ENCODE assay signal across 9 cellular contexts in the genomic region with DNA sequence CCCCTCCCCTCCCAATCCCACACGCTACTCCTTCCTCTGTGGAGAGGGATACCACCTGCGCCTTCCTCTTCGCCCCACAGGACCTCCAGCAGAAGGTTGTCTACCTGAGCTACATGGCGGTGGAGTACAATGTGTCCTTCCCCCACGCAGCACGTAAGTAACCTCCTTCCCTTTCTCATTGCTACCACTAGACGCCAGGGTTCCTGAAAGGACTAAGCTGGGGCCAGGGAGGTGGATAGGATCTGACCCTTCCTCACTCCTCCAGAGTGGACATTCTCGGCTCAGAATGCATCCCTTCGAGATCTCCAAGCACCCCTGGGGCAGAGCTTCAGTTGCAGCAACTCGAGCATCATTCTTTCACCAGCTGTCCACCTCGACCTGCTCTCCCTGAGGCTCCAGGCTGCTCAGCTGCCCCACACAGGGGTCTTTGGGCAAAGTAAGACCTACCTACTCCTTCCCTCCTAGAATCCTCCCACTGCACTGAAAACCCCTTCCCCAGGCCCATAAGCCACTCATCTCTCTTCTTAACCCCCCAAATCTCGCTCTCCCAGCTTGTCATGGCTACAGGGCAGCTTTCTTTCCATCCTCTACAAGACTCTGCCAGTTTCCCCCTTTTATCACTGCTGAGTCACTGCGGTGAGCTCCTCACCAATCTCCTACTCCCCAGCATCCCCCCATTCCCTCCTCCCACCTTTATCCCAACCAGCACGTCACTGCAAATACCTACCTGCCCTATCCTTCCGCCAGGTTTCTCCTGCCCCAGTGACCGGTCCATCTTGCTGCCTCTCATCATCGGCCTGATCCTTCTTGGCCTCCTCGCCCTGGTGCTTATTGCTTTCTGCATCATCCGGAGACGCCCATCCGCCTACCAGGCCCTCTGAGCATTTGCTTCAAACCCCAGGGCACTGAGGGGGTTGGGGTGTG. TPM values are rescaled to one million over a fixed set of nuclear protein-coding genes. Genes with fewer than 3 reads are reported as not detected.
A peak's percentile ranks its signal among the peaks of the same experiment; 100 is the strongest.
DNase-seq lines count a peak whose midpoint lies in the region; ATAC-seq and TF ChIP-seq lines count a peak whose summit lies in the region.
"Had no signal": no experiment of that assay in that cellular context is flagged by ENCODE, and none has a peak within 500 bp of the region (broad histone marks: within the 10 kb centered on the region; RNA-seq: fewer than 3 reads in every experiment).

No MANE protein-coding gene starts in this region.

- no peak for TF ChIP-seq RAD21 in liver (IDR thresholded peaks at IDR 0.05)

- H3K27me3 Mint-ChIP-seq in activated naive CD4-positive, alpha-beta T cell treated with anti-CD3 and anti-CD28 coated beads for 36 hours (ENCODE audit: low read depth), result no peaks in the 10 kb centered on the region

- TF ChIP-seq CTCF in liver (IDR thresholded peaks at IDR 0.05; ENCODE audit: low read depth, low read length, missing input control) (no peak), tibial artery (IDR thresholded peaks at IDR 0.05) (no peak)

- H3K27ac Mint-ChIP-seq in activated naive CD4-positive, alpha-beta T cell treated with anti-CD3 and anti-CD28 coated beads for 36 hours, result peak overlapping the region; percentile 75
- peak overlapping the region; percentile 88 to 100 for H3K27ac Mint-ChIP-seq in activated naive CD4-positive, alpha-beta T cell treated with anti-CD3 and anti-CD28 coated beads, Interleukin-2, amount 50 U/mL, for 72 hours

- WGBS in liver, result 90% methylated on average over 21 of the region's 21 CpGs

- H3K4me1 Mint-ChIP-seq in activated naive CD4-positive, alpha-beta T cell treated with anti-CD3 and anti-CD28 coated beads for 36 hours (ENCODE audit: low read depth), result peaks cover 80% of the 10 kb centered on the region

- H3K9me3 ChIP-seq in liver (ENCODE audit: control insufficient read depth in 4 of 4, low read length in 3 of 4) (no peaks in the 10 kb centered on the region), tibial artery (no peaks in the 10 kb centered on the region)

- DNase-seq in activated naive CD4-positive, alpha-beta T cell treated with anti-CD3 and anti-CD28 coated beads for 36 hours, result no peak
- DNase-seq in activated naive CD4-positive, alpha-beta T cell (lab: John Stamatoyannopoulos, UW), result no peak
- no peak for DNase-seq in activated naive CD4-positive, alpha-beta T cell treated with anti-CD3 and anti-CD28 coated beads, Interleukin-2, amount 50 U/mL, for 72 hours (ENCODE audit: low spot score in 2 of 2)
- DNase-seq in tibial artery (no peak), SK-N-DZ (ENCODE audit: low spot score) (no peak), mesenteric fat pad (ENCODE audit: low spot score) (no peak), glomerular visceral epithelial cell (ENCODE audit: extremely low spot score) (no peak)

- H3K36me3 Mint-ChIP-seq in activated naive CD4-positive, alpha-beta T cell treated with anti-CD3 and anti-CD28 coated beads for 36 hours (ENCODE audit: low read depth), result peaks cover 43% of the 10 kb centered on the region
- peaks cover 46 to 71% of the 10 kb centered on the region in 2 donors for H3K36me3 Mint-ChIP-seq in activated naive CD4-positive, alpha-beta T cell treated with anti-CD3 and anti-CD28 coated beads, Interleukin-2, amount 50 U/mL, for 72 hours

- H3K27me3 ChIP-seq in liver (ENCODE audit: control insufficient read depth in 4 of 4, insufficient read depth in 4 of 4, low read length in 3 of 4) (no peaks in the 10 kb centered on the region), tibial artery (no peaks in the 10 kb centered on the region)

- H3K36me3 ChIP-seq in liver (ENCODE audit: control insufficient read depth in 4 of 4, insufficient read depth in 3 of 4, low read depth in 1 of 4, low read length in 3 of 4), result peaks cover 15 to 25% (median 23%) of the 10 kb centered on the region in 4 donors
- peaks cover 30 to 37% (median 34%) of the 10 kb centered on the region in 3 donors for H3K36me3 ChIP-seq in tibial artery

- CTCF ChIA-PET in activated naive CD4-positive, alpha-beta T cell treated with anti-CD3 and anti-CD28 coated beads for 36 hours (lab: Charles Lee), result interaction anchor here (1.7 to 2.2 kb wide), 2 partner anchors 20 to 106 kb away, joined by 5 to 8 read pairs; partner anchors contain the start of genes SENP3 and TP53

- H3K27ac ChIP-seq in liver (ENCODE audit: low read depth in 1 of 2, low read length in 2 of 2), result peak overlapping the region; percentile 82 to 96
- H3K27ac ChIP-seq in tibial artery, result peak overlapping the region; percentile 85 to 92
- H3K27ac ChIP-seq: KMS-11 had no signal

- intact Hi-C loops in activated naive CD4-positive, alpha-beta T cell treated with anti-CD3 and anti-CD28 coated beads for 36 hours (cut with micrococcal nuclease), result no loop called here
- intact Hi-C loops in tibial artery (cut with DNase I; ENCODE audit: low total_unique reads), result no loop called here

- no peak for ATAC-seq in activated naive CD4-positive, alpha-beta T cell treated with anti-CD3 and anti-CD28 coated beads, Interleukin-2, amount 50 U/mL, for 72 hours

- H3K9ac ChIP-seq in liver (ENCODE audit: low read depth in 1 of 2, low read length in 2 of 2), result no peak overlapping the region
- H3K9ac ChIP-seq: KMS-11 had no signal

- H3K4me3 ChIP-seq in liver (ENCODE audit: low read depth in 1 of 3, low read length in 3 of 3), result peak overlapping the region in 2 of 3 donors; percentile 25 to 36
- peak overlapping the region; percentile 25 to 44 for H3K4me3 ChIP-seq in tibial artery

- no peaks in the 10 kb centered on the region for H3K9me3 Mint-ChIP-seq in activated naive CD4-positive, alpha-beta T cell treated with anti-CD3 and anti-CD28 coated beads for 36 hours
- H3K9me3 Mint-ChIP-seq in activated naive CD4-positive, alpha-beta T cell treated with anti-CD3 and anti-CD28 coated beads, Interleukin-2, amount 50 U/mL, for 72 hours, result no peaks in the 10 kb centered on the region

- H3K4me1 ChIP-seq in liver (ENCODE audit: control insufficient read depth in 4 of 4, insufficient read depth in 4 of 4, low read length in 3 of 4), result peaks cover 18 to 70% (median 44%) of the 10 kb centered on the region in 4 donors
- H3K4me1 ChIP-seq in tibial artery, result peaks cover 10 to 57% (median 50%) of the 10 kb centered on the region in 4 donors

- peak overlapping the region; percentile 5 for H3K4me3 Mint-ChIP-seq in activated naive CD4-positive, alpha-beta T cell treated with anti-CD3 and anti-CD28 coated beads for 36 hours

TF ChIP-seq in liver, 16 proteins besides CTCF, POLR2A, EP300 and RAD21 (continues in another document):
- TF ChIP-seq HNF4A (conservative IDR thresholded peaks at IDR 0.05), result no peak
- TF ChIP-seq EGR1 (IDR thresholded peaks at IDR 0.05; ENCODE audit: low read depth in 2 of 2), result no peak

RNA-seq across cellular contexts. Expression of gene CD68, which starts 1.5 kb away (rescaled TPM):
- 10 to 100 TPM; 11.6 to 12.6 TPM for total RNA-seq in activated naive CD4-positive, alpha-beta T cell treated with anti-CD3 and anti-CD28 coated beads for 36 hours
- total RNA-seq in activated naive CD4-positive, alpha-beta T cell treated with anti-CD3 and anti-CD28 coated beads, Interleukin-2, amount 50 U/mL, for 72 hours, result 10 to 100 TPM in 1 of 2 donors, 1 to 10 TPM in 1; 7.6 to 12.7 TPM
- total RNA-seq in liver (10 to 100 TPM; 15.8 to 50.4 TPM), mesenteric fat pad (286 TPM)
- polyA plus RNA-seq in liver, result 10 to 100 TPM; 14.2 to 88.6 TPM
- polyA plus RNA-seq in SK-N-DZ (2014; cell fraction: cytosol; rRNA removed), result 0.24 and 0.41 TPM in 2 replicates
- polyA plus RNA-seq in SK-N-DZ (2014; cell fraction: nucleus; rRNA removed), result not detected in 2 replicates

RNA-seq across cellular contexts. Expression of gene MPDU1, which starts 2.8 kb away (rescaled TPM):
- 10 to 100 TPM; 48.8 to 53.5 TPM for total RNA-seq in activated naive CD4-positive, alpha-beta T cell treated with anti-CD3 and anti-CD28 coated beads for 36 hours
- total RNA-seq in activated naive CD4-positive, alpha-beta T cell treated with anti-CD3 and anti-CD28 coated beads, Interleukin-2, amount 50 U/mL, for 72 hours, result 10 to 100 TPM; 52.1 to 60.6 TPM
- total RNA-seq in liver (100 to 1,000 TPM in 1 of 2 donors, 10 to 100 TPM in 1; 71.6 to 111 TPM), mesenteric fat pad (55.2 TPM)
- polyA plus RNA-seq in liver, result 100 to 1,000 TPM in 1 of 2 donors, 10 to 100 TPM in 1; 55.3 to 136 TPM
- polyA plus RNA-seq in SK-N-DZ (2014; cell fraction: cytosol; rRNA removed), result 211 and 280 TPM in 2 replicates
- polyA plus RNA-seq in SK-N-DZ (2014; cell fraction: nucleus; rRNA removed), result 166 and 227 TPM in 2 replicates

RNA-seq across cellular contexts. Expression of gene SOX15, which starts 9.0 kb away (rescaled TPM):
- total RNA-seq in activated naive CD4-positive, alpha-beta T cell treated with anti-CD3 and anti-CD28 coated beads for 36 hours, result under 1 TPM in 1 of 2 experiments, not detected in 1; 0.20 TPM
- under 1 TPM; 0.23 to 0.93 TPM for total RNA-seq in activated naive CD4-positive, alpha-beta T cell treated with anti-CD3 and anti-CD28 coated beads, Interleukin-2, amount 50 U/mL, for 72 hours
- total RNA-seq in liver (under 1 TPM in 1 of 2 donors, not detected in 1; 0.17 TPM), mesenteric fat pad (not detected)
- polyA plus RNA-seq in liver, result under 1 TPM; 0.06 to 0.33 TPM
- not detected in 2 replicates for polyA plus RNA-seq in SK-N-DZ (2014; cell fraction: cytosol; rRNA removed)
- polyA plus RNA-seq in SK-N-DZ (2014; cell fraction: nucleus; rRNA removed), result 0.45 and 2.5 TPM in 2 replicates

RNA-seq across cellular contexts. Expression of gene SENP3, which starts 19.2 kb away (rescaled TPM):
- 10 to 100 TPM; 43.2 to 46.9 TPM for total RNA-seq in activated naive CD4-positive, alpha-beta T cell treated with anti-CD3 and anti-CD28 coated beads for 36 hours
- 10 to 100 TPM; 42.9 to 46.3 TPM for total RNA-seq in activated naive CD4-positive, alpha-beta T cell treated with anti-CD3 and anti-CD28 coated beads, Interleukin-2, amount 50 U/mL, for 72 hours
- total RNA-seq in liver (10 to 100 TPM; 21.3 to 29.2 TPM), mesenteric fat pad (48.7 TPM)
- polyA plus RNA-seq in liver, result 10 to 100 TPM in 1 of 2 donors, 1 to 10 TPM in 1; 4.9 to 18.2 TPM
- polyA plus RNA-seq in SK-N-DZ (2014; cell fraction: cytosol; rRNA removed), result 240 and 288 TPM in 2 replicates
- polyA plus RNA-seq in SK-N-DZ (2014; cell fraction: nucleus; rRNA removed), result 144 and 185 TPM in 2 replicates

RNA-seq across cellular contexts. Expression of gene TNFSF13, which starts 22.3 kb away (rescaled TPM):
- total RNA-seq in activated naive CD4-positive, alpha-beta T cell treated with anti-CD3 and anti-CD28 coated beads for 36 hours, result 1 to 10 TPM; 2.1 to 2.6 TPM
- 1 to 10 TPM; 4.6 to 6.0 TPM for total RNA-seq in activated naive CD4-positive, alpha-beta T cell treated with anti-CD3 and anti-CD28 coated beads, Interleukin-2, amount 50 U/mL, for 72 hours
- total RNA-seq in liver (1 to 10 TPM; 1.4 to 4.6 TPM), mesenteric fat pad (26.3 TPM)
- 1 to 10 TPM; 4.4 to 9.3 TPM for polyA plus RNA-seq in liver
- polyA plus RNA-seq in SK-N-DZ (2014; cell fraction: cytosol; rRNA removed), result 1.4 TPM in 2 replicates
- 4.9 and 5.4 TPM in 2 replicates for polyA plus RNA-seq in SK-N-DZ (2014; cell fraction: nucleus; rRNA removed)
